Comparison of ENCODE assay signal across 1 cellular context in the genomic region with DNA sequence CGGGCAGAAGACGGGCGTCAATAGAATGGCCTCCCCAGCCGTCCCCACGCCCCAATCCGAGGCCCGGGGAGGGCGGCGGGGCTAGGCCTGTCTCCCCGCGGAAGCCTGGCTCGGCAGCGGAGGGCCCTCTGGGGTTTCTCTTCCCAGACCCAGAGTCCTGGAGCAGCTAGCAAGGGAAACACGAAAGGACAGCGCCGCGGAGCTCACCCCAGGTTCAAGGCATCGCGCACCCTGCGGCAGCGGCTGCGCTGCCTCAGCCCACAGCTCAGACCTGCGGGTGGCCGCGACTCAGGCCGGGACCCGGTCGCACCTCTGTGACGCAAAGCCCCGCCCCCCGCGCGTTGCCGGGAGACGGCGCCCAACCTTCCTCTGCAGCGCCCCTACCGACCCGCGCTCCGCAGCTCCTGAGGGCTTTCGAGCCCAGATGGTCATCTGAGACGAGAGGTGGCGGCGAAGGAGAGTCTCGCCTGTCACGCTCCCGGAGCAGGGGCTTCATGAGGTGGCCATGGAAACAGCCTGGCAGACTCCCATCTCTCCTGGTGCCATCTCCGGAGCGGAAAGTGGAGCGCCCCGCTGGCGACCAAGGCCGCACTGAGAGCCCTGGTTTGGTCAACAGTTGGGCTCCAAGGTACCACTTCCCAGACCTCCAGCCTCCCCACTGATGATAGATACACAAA.
A peak's percentile ranks its signal among the peaks of the same experiment; 100 is the strongest.
TF ChIP-seq lines count a peak whose summit lies in the region.

A gene with protein sequence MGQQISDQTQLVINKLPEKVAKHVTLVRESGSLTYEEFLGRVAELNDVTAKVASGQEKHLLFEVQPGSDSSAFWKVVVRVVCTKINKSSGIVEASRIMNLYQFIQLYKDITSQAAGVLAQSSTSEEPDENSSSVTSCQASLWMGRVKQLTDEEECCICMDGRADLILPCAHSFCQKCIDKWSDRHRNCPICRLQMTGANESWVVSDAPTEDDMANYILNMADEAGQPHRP (minus strand): TSS at position 273 of the 677 bp plus-strand sequence. CDS start 7,029 bp downstream, outside the sequence.

TF ChIP-seq in HepG2, 621 proteins besides CTCF, POLR2A, EP300 and RAD21 (continued from another document and continues in another):
- TF ChIP-seq PRDM15 (CRISPR knock-in tag; IDR thresholded peaks at IDR 0.05) = no peak
- peak; percentile 86; the same call in 1 of the 2 replicates for TF ChIP-seq ZNF225 (CRISPR knock-in tag; IDR thresholded peaks at IDR 0.05)
- TF ChIP-seq KDM4B (CRISPR knock-in tag; IDR thresholded peaks at IDR 0.05) = no peak
- TF ChIP-seq FOSL2 (CRISPR knock-in tag; IDR thresholded peaks at IDR 0.05) = peak; percentile 57
- no peak for TF ChIP-seq GABPA (IDR thresholded peaks at IDR 0.05; ENCODE audit: low read depth, low read length)
- TF ChIP-seq GABPA (CRISPR knock-in tag; IDR thresholded peaks at IDR 0.05; ENCODE audit: low read depth) = no peak
- TF ChIP-seq SALL2 (CRISPR knock-in tag; IDR thresholded peaks at IDR 0.05) = 0 out of 2 replicates have a peak, but pooled peaks have one; percentile 70
- TF ChIP-seq SRSF4 (IDR thresholded peaks at IDR 0.05; ENCODE audit: low read depth, low read length, poor library complexity, severe bottlenecking) = no peak
- TF ChIP-seq, protein P1, sequence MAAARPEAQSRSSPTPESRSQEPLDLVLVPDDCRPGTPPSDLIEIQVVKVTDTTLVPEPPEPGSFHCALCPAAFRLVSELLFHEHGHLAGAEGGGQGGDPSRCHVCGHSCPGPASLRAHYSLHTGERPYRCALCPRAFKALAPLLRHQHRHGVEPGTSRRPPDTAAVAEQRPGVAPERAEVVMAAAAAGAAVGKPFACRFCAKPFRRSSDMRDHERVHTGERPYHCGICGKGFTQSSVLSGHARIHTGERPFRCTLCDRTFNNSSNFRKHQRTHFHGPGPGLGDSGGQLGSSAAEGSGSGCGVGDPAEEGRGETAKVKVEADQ (CRISPR knock-in tag; IDR thresholded peaks at IDR 0.05; ENCODE audit: borderline replicate concordance) = no peak
- TF ChIP-seq ZMYM4 (CRISPR knock-in tag; IDR thresholded peaks at IDR 0.05) = peak; percentile 96
- no peak for TF ChIP-seq ZNF468 (CRISPR knock-in tag; IDR thresholded peaks at IDR 0.05)
- no peak for TF ChIP-seq HOXA7 (CRISPR knock-in tag; IDR thresholded peaks at IDR 0.05)
- TF ChIP-seq NFIB (CRISPR knock-in tag; IDR thresholded peaks at IDR 0.05; ENCODE audit: borderline replicate concordance) = no peak
- peak; percentile 18; the same call in 1 of the 2 replicates for TF ChIP-seq TFE3 (CRISPR knock-in tag; IDR thresholded peaks at IDR 0.05)
- TF ChIP-seq FOXJ3 (CRISPR knock-in tag; IDR thresholded peaks at IDR 0.05; ENCODE audit: borderline replicate concordance) = peak; percentile 33; the same call in 1 of the 2 replicates
- no peak for TF ChIP-seq NFE2L2 (IDR thresholded peaks at IDR 0.05; ENCODE audit: low read length)
- peak in 1 of 2 experiments; percentile 85; a peak in 2 of 4 replicates for TF ChIP-seq KLF16 (CRISPR knock-in tag; IDR thresholded peaks at IDR 0.05)
- TF ChIP-seq ZEB1 (IDR thresholded peaks at IDR 0.05; ENCODE audit: insufficient replicate concordance, low read depth) = no peak
- TF ChIP-seq CCAR2 (optimal IDR thresholded peaks at IDR 0.05; ENCODE audit: low read depth, low read length) = no peak
- TF ChIP-seq ZNF496 (CRISPR knock-in tag; IDR thresholded peaks at IDR 0.05; ENCODE audit: insufficient replicate concordance) = no peak
- no peak for TF ChIP-seq ZNF781 (CRISPR knock-in tag; IDR thresholded peaks at IDR 0.05; ENCODE audit: borderline replicate concordance, not compliant biosample characterization)
- TF ChIP-seq, protein P2, sequence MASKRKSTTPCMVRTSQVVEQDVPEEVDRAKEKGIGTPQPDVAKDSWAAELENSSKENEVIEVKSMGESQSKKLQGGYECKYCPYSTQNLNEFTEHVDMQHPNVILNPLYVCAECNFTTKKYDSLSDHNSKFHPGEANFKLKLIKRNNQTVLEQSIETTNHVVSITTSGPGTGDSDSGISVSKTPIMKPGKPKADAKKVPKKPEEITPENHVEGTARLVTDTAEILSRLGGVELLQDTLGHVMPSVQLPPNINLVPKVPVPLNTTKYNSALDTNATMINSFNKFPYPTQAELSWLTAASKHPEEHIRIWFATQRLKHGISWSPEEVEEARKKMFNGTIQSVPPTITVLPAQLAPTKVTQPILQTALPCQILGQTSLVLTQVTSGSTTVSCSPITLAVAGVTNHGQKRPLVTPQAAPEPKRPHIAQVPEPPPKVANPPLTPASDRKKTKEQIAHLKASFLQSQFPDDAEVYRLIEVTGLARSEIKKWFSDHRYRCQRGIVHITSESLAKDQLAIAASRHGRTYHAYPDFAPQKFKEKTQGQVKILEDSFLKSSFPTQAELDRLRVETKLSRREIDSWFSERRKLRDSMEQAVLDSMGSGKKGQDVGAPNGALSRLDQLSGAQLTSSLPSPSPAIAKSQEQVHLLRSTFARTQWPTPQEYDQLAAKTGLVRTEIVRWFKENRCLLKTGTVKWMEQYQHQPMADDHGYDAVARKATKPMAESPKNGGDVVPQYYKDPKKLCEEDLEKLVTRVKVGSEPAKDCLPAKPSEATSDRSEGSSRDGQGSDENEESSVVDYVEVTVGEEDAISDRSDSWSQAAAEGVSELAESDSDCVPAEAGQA (IDR thresholded peaks at IDR 0.05; ENCODE audit: low read depth) = peak; percentile 85
- TF ChIP-seq, protein P2 (CRISPR knock-in tag; IDR thresholded peaks at IDR 0.05; ENCODE audit: borderline replicate concordance) = peak; percentile 52; the same call in 1 of the 2 replicates
- no peak for TF ChIP-seq AHR (CRISPR knock-in tag; IDR thresholded peaks at IDR 0.05)
- TF ChIP-seq ZNF451 (CRISPR knock-in tag; IDR thresholded peaks at IDR 0.05) = 0 out of 2 replicates have a peak, but pooled peaks have one; percentile 65
- TF ChIP-seq GLI4 (CRISPR knock-in tag; IDR thresholded peaks at IDR 0.05; ENCODE audit: borderline replicate concordance) = no peak
- TF ChIP-seq RFXANK (CRISPR knock-in tag; IDR thresholded peaks at IDR 0.05) = no peak
- no peak for TF ChIP-seq MBD4 (IDR thresholded peaks at IDR 0.05; ENCODE audit: borderline replicate concordance, low read length)
- TF ChIP-seq, protein P3, sequence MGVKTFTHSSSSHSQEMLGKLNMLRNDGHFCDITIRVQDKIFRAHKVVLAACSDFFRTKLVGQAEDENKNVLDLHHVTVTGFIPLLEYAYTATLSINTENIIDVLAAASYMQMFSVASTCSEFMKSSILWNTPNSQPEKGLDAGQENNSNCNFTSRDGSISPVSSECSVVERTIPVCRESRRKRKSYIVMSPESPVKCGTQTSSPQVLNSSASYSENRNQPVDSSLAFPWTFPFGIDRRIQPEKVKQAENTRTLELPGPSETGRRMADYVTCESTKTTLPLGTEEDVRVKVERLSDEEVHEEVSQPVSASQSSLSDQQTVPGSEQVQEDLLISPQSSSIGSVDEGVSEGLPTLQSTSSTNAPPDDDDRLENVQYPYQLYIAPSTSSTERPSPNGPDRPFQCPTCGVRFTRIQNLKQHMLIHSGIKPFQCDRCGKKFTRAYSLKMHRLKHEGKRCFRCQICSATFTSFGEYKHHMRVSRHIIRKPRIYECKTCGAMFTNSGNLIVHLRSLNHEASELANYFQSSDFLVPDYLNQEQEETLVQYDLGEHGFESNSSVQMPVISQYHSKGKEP (CRISPR knock-in tag; IDR thresholded peaks at IDR 0.05) = no peak
- no peak for TF ChIP-seq BRF2 (CRISPR knock-in tag; IDR thresholded peaks at IDR 0.05)
- TF ChIP-seq TRIM22 (IDR thresholded peaks at IDR 0.05) = no peak
- TF ChIP-seq ZNF761 (CRISPR knock-in tag; conservative IDR thresholded peaks at IDR 0.05) = peak; percentile 89; the same call in 1 of the 2 replicates
- TF ChIP-seq, protein P4, sequence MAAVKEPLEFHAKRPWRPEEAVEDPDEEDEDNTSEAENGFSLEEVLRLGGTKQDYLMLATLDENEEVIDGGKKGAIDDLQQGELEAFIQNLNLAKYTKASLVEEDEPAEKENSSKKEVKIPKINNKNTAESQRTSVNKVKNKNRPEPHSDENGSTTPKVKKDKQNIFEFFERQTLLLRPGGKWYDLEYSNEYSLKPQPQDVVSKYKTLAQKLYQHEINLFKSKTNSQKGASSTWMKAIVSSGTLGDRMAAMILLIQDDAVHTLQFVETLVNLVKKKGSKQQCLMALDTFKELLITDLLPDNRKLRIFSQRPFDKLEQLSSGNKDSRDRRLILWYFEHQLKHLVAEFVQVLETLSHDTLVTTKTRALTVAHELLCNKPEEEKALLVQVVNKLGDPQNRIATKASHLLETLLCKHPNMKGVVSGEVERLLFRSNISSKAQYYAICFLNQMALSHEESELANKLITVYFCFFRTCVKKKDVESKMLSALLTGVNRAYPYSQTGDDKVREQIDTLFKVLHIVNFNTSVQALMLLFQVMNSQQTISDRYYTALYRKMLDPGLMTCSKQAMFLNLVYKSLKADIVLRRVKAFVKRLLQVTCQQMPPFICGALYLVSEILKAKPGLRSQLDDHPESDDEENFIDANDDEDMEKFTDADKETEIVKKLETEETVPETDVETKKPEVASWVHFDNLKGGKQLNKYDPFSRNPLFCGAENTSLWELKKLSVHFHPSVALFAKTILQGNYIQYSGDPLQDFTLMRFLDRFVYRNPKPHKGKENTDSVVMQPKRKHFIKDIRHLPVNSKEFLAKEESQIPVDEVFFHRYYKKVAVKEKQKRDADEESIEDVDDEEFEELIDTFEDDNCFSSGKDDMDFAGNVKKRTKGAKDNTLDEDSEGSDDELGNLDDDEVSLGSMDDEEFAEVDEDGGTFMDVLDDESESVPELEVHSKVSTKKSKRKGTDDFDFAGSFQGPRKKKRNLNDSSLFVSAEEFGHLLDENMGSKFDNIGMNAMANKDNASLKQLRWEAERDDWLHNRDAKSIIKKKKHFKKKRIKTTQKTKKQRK (IDR thresholded peaks at IDR 0.05; ENCODE audit: low read length) = no peak
